Comparison of ENCODE assay signal across 1 cellular context in genomic region chr17:60519795-60520194, GRCh38.
TF ChIP-seq lines count a peak whose summit lies in the region.

No MANE protein-coding gene starts in this region.

TF ChIP-seq in K562, 482 proteins besides CTCF, POLR2A, EP300 and RAD21 (continued from another document):
- TF ChIP-seq, protein P1, sequence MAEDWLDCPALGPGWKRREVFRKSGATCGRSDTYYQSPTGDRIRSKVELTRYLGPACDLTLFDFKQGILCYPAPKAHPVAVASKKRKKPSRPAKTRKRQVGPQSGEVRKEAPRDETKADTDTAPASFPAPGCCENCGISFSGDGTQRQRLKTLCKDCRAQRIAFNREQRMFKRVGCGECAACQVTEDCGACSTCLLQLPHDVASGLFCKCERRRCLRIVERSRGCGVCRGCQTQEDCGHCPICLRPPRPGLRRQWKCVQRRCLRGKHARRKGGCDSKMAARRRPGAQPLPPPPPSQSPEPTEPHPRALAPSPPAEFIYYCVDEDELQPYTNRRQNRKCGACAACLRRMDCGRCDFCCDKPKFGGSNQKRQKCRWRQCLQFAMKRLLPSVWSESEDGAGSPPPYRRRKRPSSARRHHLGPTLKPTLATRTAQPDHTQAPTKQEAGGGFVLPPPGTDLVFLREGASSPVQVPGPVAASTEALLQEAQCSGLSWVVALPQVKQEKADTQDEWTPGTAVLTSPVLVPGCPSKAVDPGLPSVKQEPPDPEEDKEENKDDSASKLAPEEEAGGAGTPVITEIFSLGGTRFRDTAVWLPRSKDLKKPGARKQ (CRISPR knock-in tag; IDR thresholded peaks at IDR 0.05), result no peak
- TF ChIP-seq BRF1 (IDR thresholded peaks at IDR 0.05; ENCODE audit: borderline replicate concordance, extremely low read depth, insufficient read length) (no peak), SP1 (CRISPR knock-in tag; IDR thresholded peaks at IDR 0.05) (no peak), RBM15 (IDR thresholded peaks at IDR 0.05; ENCODE audit: insufficient read depth, low read length) (no peak), GABPB1 (CRISPR knock-in tag; IDR thresholded peaks at IDR 0.05) (no peak), FOXK2 (conservative IDR thresholded peaks at IDR 0.05 in 1 of 2, IDR thresholded peaks at IDR 0.05 in 1 of 2; ENCODE audit: low read depth in 2 of 2) (no peak), POLR2B (IDR thresholded peaks at IDR 0.05; ENCODE audit: low read depth, partially characterized antibody) (no peak), ERF (CRISPR knock-in tag; IDR thresholded peaks at IDR 0.05) (no peak), ZFP30 (CRISPR knock-in tag; IDR thresholded peaks at IDR 0.05; ENCODE audit: borderline replicate concordance) (no peak), MXD1 (CRISPR knock-in tag; IDR thresholded peaks at IDR 0.05; ENCODE audit: borderline replicate concordance, poor library complexity, severe bottlenecking) (no peak), MCM5 (IDR thresholded peaks at IDR 0.05; ENCODE audit: low read depth) (no peak), ZNF121 (CRISPR knock-in tag; conservative IDR thresholded peaks at IDR 0.05) (peak; percentile 81), GABPA (tag; conservative IDR thresholded peaks at IDR 0.05; ENCODE audit: low read depth) (no peak)
- TF ChIP-seq, protein P2, sequence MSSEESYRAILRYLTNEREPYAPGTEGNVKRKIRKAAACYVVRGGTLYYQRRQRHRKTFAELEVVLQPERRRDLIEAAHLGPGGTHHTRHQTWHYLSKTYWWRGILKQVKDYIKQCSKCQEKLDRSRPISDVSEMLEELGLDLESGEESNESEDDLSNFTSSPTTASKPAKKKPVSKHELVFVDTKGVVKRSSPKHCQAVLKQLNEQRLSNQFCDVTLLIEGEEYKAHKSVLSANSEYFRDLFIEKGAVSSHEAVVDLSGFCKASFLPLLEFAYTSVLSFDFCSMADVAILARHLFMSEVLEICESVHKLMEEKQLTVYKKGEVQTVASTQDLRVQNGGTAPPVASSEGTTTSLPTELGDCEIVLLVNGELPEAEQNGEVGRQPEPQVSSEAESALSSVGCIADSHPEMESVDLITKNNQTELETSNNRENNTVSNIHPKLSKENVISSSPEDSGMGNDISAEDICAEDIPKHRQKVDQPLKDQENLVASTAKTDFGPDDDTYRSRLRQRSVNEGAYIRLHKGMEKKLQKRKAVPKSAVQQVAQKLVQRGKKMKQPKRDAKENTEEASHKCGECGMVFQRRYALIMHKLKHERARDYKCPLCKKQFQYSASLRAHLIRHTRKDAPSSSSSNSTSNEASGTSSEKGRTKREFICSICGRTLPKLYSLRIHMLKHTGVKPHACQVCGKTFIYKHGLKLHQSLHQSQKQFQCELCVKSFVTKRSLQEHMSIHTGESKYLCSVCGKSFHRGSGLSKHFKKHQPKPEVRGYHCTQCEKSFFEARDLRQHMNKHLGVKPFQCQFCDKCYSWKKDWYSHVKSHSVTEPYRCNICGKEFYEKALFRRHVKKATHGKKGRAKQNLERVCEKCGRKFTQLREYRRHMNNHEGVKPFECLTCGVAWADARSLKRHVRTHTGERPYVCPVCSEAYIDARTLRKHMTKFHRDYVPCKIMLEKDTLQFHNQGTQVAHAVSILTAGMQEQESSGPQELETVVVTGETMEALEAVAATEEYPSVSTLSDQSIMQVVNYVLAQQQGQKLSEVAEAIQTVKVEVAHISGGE (CRISPR knock-in tag; IDR thresholded peaks at IDR 0.05), result peak in 1 of 3 experiments; percentile 18; a peak in 2 of 6 replicates
- TF ChIP-seq, protein P3, sequence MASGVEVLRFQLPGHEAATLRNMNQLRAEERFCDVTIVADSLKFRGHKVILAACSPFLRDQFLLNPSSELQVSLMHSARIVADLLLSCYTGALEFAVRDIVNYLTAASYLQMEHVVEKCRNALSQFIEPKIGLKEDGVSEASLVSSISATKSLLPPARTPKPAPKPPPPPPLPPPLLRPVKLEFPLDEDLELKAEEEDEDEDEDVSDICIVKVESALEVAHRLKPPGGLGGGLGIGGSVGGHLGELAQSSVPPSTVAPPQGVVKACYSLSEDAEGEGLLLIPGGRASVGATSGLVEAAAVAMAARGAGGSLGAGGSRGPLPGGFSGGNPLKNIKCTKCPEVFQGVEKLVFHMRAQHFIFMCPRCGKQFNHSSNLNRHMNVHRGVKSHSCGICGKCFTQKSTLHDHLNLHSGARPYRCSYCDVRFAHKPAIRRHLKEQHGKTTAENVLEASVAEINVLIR (CRISPR knock-in tag; IDR thresholded peaks at IDR 0.05), result no peak
